ENCODE assay signal across 12 cellular contexts in the genomic region with DNA sequence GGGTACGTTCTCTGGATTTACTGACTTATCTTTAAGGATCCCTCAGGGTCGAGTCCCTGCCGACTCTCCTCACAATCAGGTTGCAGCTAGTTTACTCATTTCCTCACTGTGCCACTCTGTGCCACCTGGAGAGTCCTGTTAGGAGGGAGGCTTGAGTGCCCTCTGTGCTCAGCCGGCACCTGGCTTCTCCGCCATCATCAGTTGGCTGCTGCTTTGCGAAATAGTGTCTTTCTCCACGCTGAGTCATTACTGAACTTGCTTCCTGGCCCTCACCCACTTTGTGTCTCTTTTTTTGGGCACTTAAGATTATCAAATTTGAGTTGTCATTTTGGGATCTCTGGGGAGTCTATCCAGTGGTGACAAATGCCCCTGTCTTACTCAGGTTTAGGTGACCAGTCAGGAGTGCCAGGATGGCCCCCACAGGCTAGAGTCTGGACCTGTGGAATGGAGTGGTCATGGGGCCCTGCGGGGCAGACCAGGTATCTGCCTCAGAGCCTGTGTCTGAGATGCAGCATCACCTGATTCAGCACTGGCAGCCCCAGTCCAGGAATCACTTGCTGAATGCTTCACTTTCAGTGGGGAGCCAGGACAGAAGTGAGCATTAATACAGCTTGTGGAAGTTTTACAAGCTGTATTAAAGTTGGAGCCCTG. TPM values are rescaled to one million over a fixed set of nuclear protein-coding genes. Genes with fewer than 3 reads are reported as not detected.
DNase-seq lines count a peak whose midpoint lies in the region; ATAC-seq and TF ChIP-seq lines count a peak whose summit lies in the region.
"Had no signal": no experiment of that assay in that cellular context is flagged by ENCODE, and none has a peak within 500 bp of the region (broad histone marks: within the 10 kb centered on the region; RNA-seq: fewer than 3 reads in every experiment).

No MANE protein-coding gene starts in this region.

- no peaks in the 10 kb centered on the region for H3K4me1 Mint-ChIP-seq in activated naive CD4-positive, alpha-beta T cell treated with anti-CD3 and anti-CD28 coated beads, Interleukin-2, amount 10 ng/mL, durations not matched to agents 7 days and 5 days
- peaks cover 8 to 15% of the 10 kb centered on the region in 2 donors for H3K4me1 Mint-ChIP-seq in effector memory CD8-positive, alpha-beta T cell (ENCODE audit: low read depth in 2 of 2)

- no peaks in the 10 kb centered on the region for H3K27me3 ChIP-seq in upper lobe of left lung
- H3K27me3 ChIP-seq: BLaER1 had no signal

- 78 to 81% methylated on average over 8 of the region's 8 CpGs for WGBS in upper lobe of left lung, 2 donors

- no peak for TF ChIP-seq CTCF in upper lobe of left lung (IDR thresholded peaks at IDR 0.05)

- peaks cover 0 to 14% (median 11%) of the 10 kb centered on the region in 4 donors for H3K4me1 ChIP-seq in upper lobe of left lung
- H3K4me1 ChIP-seq: BLaER1 had no signal

- H3K36me3 Mint-ChIP-seq in activated naive CD4-positive, alpha-beta T cell treated with anti-CD3 and anti-CD28 coated beads, Interleukin-2, amount 10 ng/mL, durations not matched to agents 7 days and 5 days = peaks cover 75% of the 10 kb centered on the region
- peaks cover 93% of the 10 kb centered on the region for H3K36me3 Mint-ChIP-seq in effector memory CD8-positive, alpha-beta T cell (ENCODE audit: insufficient read depth)

- H3K4me3 ChIP-seq in upper lobe of left lung = no peak overlapping the region
- H3K4me3 ChIP-seq: BLaER1, coronary artery had no signal

- no peaks in the 10 kb centered on the region for H3K9me3 Mint-ChIP-seq in activated naive CD4-positive, alpha-beta T cell treated with anti-CD3 and anti-CD28 coated beads, Interleukin-2, amount 10 ng/mL, durations not matched to agents 7 days and 5 days
- no peaks in the 10 kb centered on the region for H3K9me3 Mint-ChIP-seq in effector memory CD8-positive, alpha-beta T cell

- no peaks in the 10 kb centered on the region for H3K9me3 ChIP-seq in upper lobe of left lung
- H3K9me3 ChIP-seq: BLaER1 had no signal

- peak overlapping the region in 3 of 4 donors; percentile 44 to 52 (median 48) for H3K27ac ChIP-seq in upper lobe of left lung
- H3K27ac ChIP-seq: BLaER1 had no signal

- H3K27me3 Mint-ChIP-seq in activated naive CD4-positive, alpha-beta T cell treated with anti-CD3 and anti-CD28 coated beads, Interleukin-2, amount 10 ng/mL, durations not matched to agents 7 days and 5 days = no peaks in the 10 kb centered on the region
- H3K27me3 Mint-ChIP-seq in effector memory CD8-positive, alpha-beta T cell = no peaks in the 10 kb centered on the region

- no peak for DNase-seq in activated naive CD4-positive, alpha-beta T cell treated with anti-CD3 and anti-CD28 coated beads, Interleukin-2, amount 10 ng/mL, durations not matched to agents 7 days and 5 days
- no peak for DNase-seq in activated naive CD4-positive, alpha-beta T cell treated with anti-CD3 and anti-CD28 coated beads, Interleukin-2, amount 50 U/mL, for 16 hours
- DNase-seq in NCI-H774 (lab: John Stamatoyannopoulos, UW) = peak; percentile 47
- DNase-seq in effector memory CD8-positive, alpha-beta T cell = no peak
- DNase-seq in upper lobe of left lung = peak in 1 of 2 donors; percentile 49
- DNase-seq in stimulated activated CD4-positive, alpha-beta T cell treated with anti-CD3 and anti-CD28 coated beads, Interleukin-4, amount 100 ng/mL, for 24 hours = no peak
- DNase-seq: glutamatergic neuron, mesendoderm had no signal

- no peak overlapping the region for H3K4me3 Mint-ChIP-seq in activated naive CD4-positive, alpha-beta T cell treated with anti-CD3 and anti-CD28 coated beads, Interleukin-2, amount 10 ng/mL, durations not matched to agents 7 days and 5 days
- no peak overlapping the region for H3K4me3 Mint-ChIP-seq in effector memory CD8-positive, alpha-beta T cell

- TF ChIP-seq POLR2A in upper lobe of left lung (IDR thresholded peaks at IDR 0.05) = no peak

- no peak for ATAC-seq in effector memory CD8-positive, alpha-beta T cell (replicated peaks)
- no peak for ATAC-seq in upper lobe of left lung (ENCODE audit: low FRiP score in 2 of 2)
- ATAC-seq in HG02981 (IDR thresholded peaks at IDR 0.05; ENCODE audit: unreplicated experiment) = no peak
- ATAC-seq in GM18517 (IDR thresholded peaks at IDR 0.05; ENCODE audit: unreplicated experiment) = no peak

- CTCF ChIA-PET in activated naive CD4-positive, alpha-beta T cell treated with anti-CD3 and anti-CD28 coated beads, Interleukin-2, amount 10 ng/mL, durations not matched to agents 7 days and 5 days (lab: Charles Lee) = no interaction called here

- no peak for TF ChIP-seq EP300 in upper lobe of left lung (IDR thresholded peaks at IDR 0.05)

- peak overlapping the region; percentile 10 for H3K27ac Mint-ChIP-seq in activated naive CD4-positive, alpha-beta T cell treated with anti-CD3 and anti-CD28 coated beads, Interleukin-2, amount 10 ng/mL, durations not matched to agents 7 days and 5 days
- H3K27ac Mint-ChIP-seq in effector memory CD8-positive, alpha-beta T cell = peak overlapping the region; percentile 44 to 79

- peaks cover 34 to 94% (median 65%) of the 10 kb centered on the region in 4 donors for H3K36me3 ChIP-seq in upper lobe of left lung

RNA-seq across cellular contexts. Expression of a gene that starts 37.7 kb away (rescaled TPM):
- 10 to 100 TPM; 26.2 to 46.5 (median 38.1) TPM for total RNA-seq in upper lobe of left lung
